8 cellular contexts compared by ENCODE assay signal in genomic region chrX:55717521-55718497, GRCh38. TPM values are rescaled to one million over a fixed set of nuclear protein-coding genes. Genes with fewer than 3 reads are reported as not detected.
DNase-seq lines count a peak whose midpoint lies in the region; ATAC-seq and TF ChIP-seq lines count a peak whose summit lies in the region.

TSS of gene RRAGB (plus strand) at chrX:55717749. CDS start at chrX:55718328, 579 bp downstream.

- H3K27me3 ChIP-seq in BJ (ENCODE audit: control insufficient read depth, insufficient read depth, low read length) (no peaks in the 10 kb centered on the region), colonic mucosa (no peaks in the 10 kb centered on the region), layer of hippocampus (ENCODE audit: control insufficient read depth, insufficient read depth, low read length) (no peaks in the 10 kb centered on the region)

- H3K4me3 ChIP-seq in BJ (ENCODE audit: low read depth, low read length), result peak within 1 kb of the TSS; percentile 76
- H3K4me3 ChIP-seq in colonic mucosa, result peak within 1 kb of the TSS; percentile 47

- POLR2A ChIA-PET in BJ (lab: Charles Lee), result interaction anchor here (0.6 to 1.4 kb wide), 2 partner anchors 12 to 266 kb away, joined by 3 to 4 read pairs; partner anchors contain the start of gene MAGEH1

- peak within 1 kb of the TSS; percentile 56 to 59 for H3K9ac ChIP-seq in colonic mucosa (ENCODE audit: low read depth in 2 of 2, low read length in 2 of 2)

- H3K27ac ChIP-seq in colonic mucosa (peak within 1 kb of the TSS; percentile 84), layer of hippocampus (ENCODE audit: low read depth, low read length) (peak within 1 kb of the TSS; percentile 81)

- intact Hi-C loops in colonic mucosa (cut with DNase I), result no loop called here

- CTCF ChIA-PET in BJ (lab: Yijun Ruan, JAX), result interaction anchor here (0.6 kb wide), 1 partner anchor 694 kb away, joined by 3 read pairs; no protein-coding TSS in a partner anchor

- H3K36me3 ChIP-seq in BJ (ENCODE audit: control insufficient read depth, insufficient read depth, low read length), result no peaks in the 10 kb centered on the region
- no peaks in the 10 kb centered on the region for H3K36me3 ChIP-seq in colonic mucosa

- peak; percentile 57 for TF ChIP-seq CTCF in BJ (IDR thresholded peaks at IDR 0.05; ENCODE audit: insufficient read depth, low read depth, low read length)
- peak; percentile 36 for TF ChIP-seq CTCF in colonic mucosa (IDR thresholded peaks at IDR 0.05)

- no peaks in the 10 kb centered on the region for H3K4me1 ChIP-seq in colonic mucosa

- peak; percentile 94 for ATAC-seq in HG03442 (IDR thresholded peaks at IDR 0.05; ENCODE audit: unreplicated experiment)

- DNase-seq in BJ (ENCODE audit: low read depth), result peak; percentile 76
- DNase-seq in GM19238 (ENCODE audit: insufficient read length, low spot score), result peak; percentile 70
- DNase-seq in NCI-H524 (lab: John Stamatoyannopoulos, UW), result peak; percentile 95 to 99
- peak; percentile 91 for DNase-seq in activated CD4-positive, alpha-beta T cell treated with anti-CD3 and anti-CD28 coated beads for 48 hours
- DNase-seq in colonic mucosa, result peak; percentile 95
- peak; percentile 78 to 81 for DNase-seq in stimulated activated CD4-positive, alpha-beta T cell treated with anti-CD3 and anti-CD28 coated beads, Interleukin-1b, Interleukin-23, amount 100 ng/mL, for 4 hours (ENCODE audit: low read depth in 2 of 2)

- H3K9me3 ChIP-seq in colonic mucosa, result no peaks in the 10 kb centered on the region

RNA-seq across cellular contexts. Expression of gene RRAGB, which starts in this region (rescaled TPM):
- polyA plus RNA-seq in BJ (2011; rRNA removed), result 21.4 and 40.9 TPM in 2 replicates
- 11.8 and 16.7 TPM in 2 replicates for polyA minus RNA-seq in BJ (2011; rRNA and poly(A)+ RNA removed)
- total RNA-seq in colonic mucosa, result 10 to 100 TPM in 1 of 2 donors, 1 to 10 TPM in 1; 6.3 to 10.5 TPM

Comparison
In these comparisons a context has a peak if more than half of its experiments do, and no peak if none do; other contexts are left out.
1. Peak in every context shown above with its lines: DNase-seq, ATAC-seq, H3K4me3 ChIP-seq and H3K27ac ChIP-seq.